In genomic region chr19:3572855-3573161, GRCh38 we compare ENCODE assay signal across 8 cellular contexts. TPM values are rescaled to one million over a fixed set of nuclear protein-coding genes. Genes with fewer than 3 reads are reported as not detected.
A peak's percentile ranks its signal among the peaks of the same experiment; 100 is the strongest.
DNase-seq lines count a peak whose midpoint lies in the region; ATAC-seq and TF ChIP-seq lines count a peak whose summit lies in the region.

TSS of gene HMG20B (plus strand) at chr19:3572944. CDS start at chr19:3573310, 366 bp downstream.

- H3K4me1 ChIP-seq in liver (ENCODE audit: control insufficient read depth in 4 of 4, insufficient read depth in 4 of 4, low read length in 3 of 4) (peaks cover 3 to 13% (median 9%) of the 10 kb centered on the region in 4 donors), thoracic aorta (ENCODE audit: control insufficient read depth in 1 of 2, low read depth in 2 of 2) (peaks cover 17 to 24% of the 10 kb centered on the region in 2 donors)

- H3K27me3 Mint-ChIP-seq in activated T-cell treated with anti-CD3 and anti-CD28 coated beads, Interleukin-2, amount 50 U/mL, for 24 hours: no peaks in the 10 kb centered on the region
- H3K27me3 Mint-ChIP-seq in MCF 10A (ENCODE audit: insufficient read depth, unreplicated experiment): no peaks in the 10 kb centered on the region

- POLR2A ChIA-PET in MCF 10A (lab: Yijun Ruan, JAX): interaction anchor here (1.5 to 1.9 kb wide), 3 partner anchors 16 to 190 kb away, joined by 3 to 18 read pairs (median 12); partner anchors contain the start of genes MFSD12 and MRPL54

- CTCF ChIA-PET in MCF 10A (lab: Yijun Ruan, JAX): no interaction called here

- intact Hi-C loops in MCF 10A (cut with micrococcal nuclease): loop anchor here (1.0 kb wide), 1 partner anchor 16 kb away; the partner anchor contains the start of gene MFSD12

- H3K4me1 Mint-ChIP-seq in activated T-cell treated with anti-CD3 and anti-CD28 coated beads, Interleukin-2, amount 50 U/mL, for 24 hours (ENCODE audit: low read depth): peaks cover 12% of the 10 kb centered on the region
- H3K4me1 Mint-ChIP-seq in MCF 10A (ENCODE audit: insufficient read depth, unreplicated experiment): peaks cover 4% of the 10 kb centered on the region

- ATAC-seq in thoracic aorta (ENCODE audit: insufficient number of reproducible peaks, low FRiP score, low read depth): no peak
- no peak for ATAC-seq in GM21576 (IDR thresholded peaks at IDR 0.05; ENCODE audit: unreplicated experiment)

- H3K36me3 ChIP-seq in liver (ENCODE audit: control insufficient read depth in 4 of 4, insufficient read depth in 3 of 4, low read depth in 1 of 4, low read length in 3 of 4) (peaks cover 0 to 2% (median 0%) of the 10 kb centered on the region in 4 donors), thoracic aorta (no peaks in the 10 kb centered on the region)

- TF ChIP-seq CTCF in MCF 10A (IDR thresholded peaks at IDR 0.05; ENCODE audit: unreplicated experiment): no peak
- TF ChIP-seq CTCF in liver (IDR thresholded peaks at IDR 0.05; ENCODE audit: low read depth, low read length, missing input control): no peak
- no peak for TF ChIP-seq CTCF in thoracic aorta (IDR thresholded peaks at IDR 0.05)
- no peak for TF ChIP-seq CTCF in GM13977 (IDR thresholded peaks at IDR 0.05; ENCODE audit: extremely low read depth, insufficient read depth, missing control alignments)

- H3K27ac ChIP-seq in liver (ENCODE audit: low read depth in 1 of 2, low read length in 2 of 2) (peak within 1 kb of the TSS; percentile 28 to 35), thoracic aorta (peak within 1 kb of the TSS in 1 of 2 donors; percentile 54)

- H3K9me3 ChIP-seq in liver (ENCODE audit: control insufficient read depth in 4 of 4, low read length in 3 of 4) (no peaks in the 10 kb centered on the region), thoracic aorta (no peaks in the 10 kb centered on the region)

- H3K27me3 ChIP-seq in liver (ENCODE audit: control insufficient read depth in 4 of 4, insufficient read depth in 4 of 4, low read length in 3 of 4) (no peaks in the 10 kb centered on the region), thoracic aorta (replicated peaks; ENCODE audit: insufficient read depth) (no peaks in the 10 kb centered on the region)

- peak within 1 kb of the TSS; percentile 79 for H3K27ac Mint-ChIP-seq in activated T-cell treated with anti-CD3 and anti-CD28 coated beads, Interleukin-2, amount 50 U/mL, for 24 hours
- peak within 1 kb of the TSS; percentile 51 for H3K27ac Mint-ChIP-seq in MCF 10A (ENCODE audit: low read depth, unreplicated experiment)

- in situ Hi-C loops in GM13977 (cut with MboI; ENCODE audit: low pct_unique_long_range_greater_than_20kb, low sequenced_read_pairs, unreplicated experiment): no loop called here

- H3K9me3 Mint-ChIP-seq in activated T-cell treated with anti-CD3 and anti-CD28 coated beads, Interleukin-2, amount 50 U/mL, for 24 hours: no peaks in the 10 kb centered on the region
- no peaks in the 10 kb centered on the region for H3K9me3 Mint-ChIP-seq in MCF 10A (ENCODE audit: unreplicated experiment)

- BruUV-seq in MCF 10A (replicated peaks; lab: Mats Ljungman, UMichigan): no TSS peak

- H3K9ac ChIP-seq in liver (ENCODE audit: low read depth in 1 of 2, low read length in 2 of 2): peak within 1 kb of the TSS; percentile 2 to 71

- peak within 1 kb of the TSS; percentile 81 for H3K4me3 Mint-ChIP-seq in activated T-cell treated with anti-CD3 and anti-CD28 coated beads, Interleukin-2, amount 50 U/mL, for 24 hours
- H3K4me3 Mint-ChIP-seq in MCF 10A (ENCODE audit: unreplicated experiment): peak within 1 kb of the TSS; percentile 79

- WGBS in liver: under 1% methylated on average over 30 of the region's 30 CpGs

- H3K4me3 ChIP-seq in liver (ENCODE audit: low read depth in 1 of 3, low read length in 3 of 3) (peak within 1 kb of the TSS; percentile 66 to 94 (median 80)), thoracic aorta (peak within 1 kb of the TSS; percentile 91)

- H3K36me3 Mint-ChIP-seq in activated T-cell treated with anti-CD3 and anti-CD28 coated beads, Interleukin-2, amount 50 U/mL, for 24 hours (ENCODE audit: low read depth): peaks cover 26% of the 10 kb centered on the region
- peaks cover 31% of the 10 kb centered on the region for H3K36me3 Mint-ChIP-seq in MCF 10A (ENCODE audit: insufficient read depth, unreplicated experiment)

- TF ChIP-seq RAD21 in liver (IDR thresholded peaks at IDR 0.05): no peak

- no peak for DNase-seq in activated T-cell treated with anti-CD3 and anti-CD28 coated beads, Interleukin-2, amount 50 U/mL, for 24 hours
- no peak for DNase-seq in activated T-cell treated with anti-CD3 and anti-CD28 coated beads, Interleukin-2, amount 50 U/mL, for 1 hour
- no peak for DNase-seq in MCF 10A (ENCODE audit: unreplicated experiment)
- no peak for DNase-seq in thoracic aorta (ENCODE audit: low spot score)
- no peak for DNase-seq in GM13977 (ENCODE audit: low spot score)
- DNase-seq in COLO668 (lab: John Stamatoyannopoulos, UW; ENCODE audit: unreplicated experiment): no peak

TF ChIP-seq in liver, 16 proteins besides CTCF, POLR2A, EP300 and RAD21:
- TF ChIP-seq FOXA2 (IDR thresholded peaks at IDR 0.05) (no peak), FOXA1 (IDR thresholded peaks at IDR 0.05) (no peak), GABPA (IDR thresholded peaks at IDR 0.05 in 1 of 2, conservative IDR thresholded peaks at IDR 0.05 in 1 of 2) (no peak), YY1 (IDR thresholded peaks at IDR 0.05) (no peak), JUND (IDR thresholded peaks at IDR 0.05) (no peak), NR2F2 (IDR thresholded peaks at IDR 0.05) (no peak), RXRA (IDR thresholded peaks at IDR 0.05) (no peak), HNF4G (IDR thresholded peaks at IDR 0.05) (no peak), SP1 (IDR thresholded peaks at IDR 0.05) (no peak), TAF1 (conservative IDR thresholded peaks at IDR 0.05) (no peak), HNF4A (conservative IDR thresholded peaks at IDR 0.05) (no peak), MAX (IDR thresholded peaks at IDR 0.05) (no peak), EGR1 (IDR thresholded peaks at IDR 0.05; ENCODE audit: low read depth in 2 of 2) (no peak), ZBTB33 (IDR thresholded peaks at IDR 0.05) (no peak)
- TF ChIP-seq, protein P1, sequence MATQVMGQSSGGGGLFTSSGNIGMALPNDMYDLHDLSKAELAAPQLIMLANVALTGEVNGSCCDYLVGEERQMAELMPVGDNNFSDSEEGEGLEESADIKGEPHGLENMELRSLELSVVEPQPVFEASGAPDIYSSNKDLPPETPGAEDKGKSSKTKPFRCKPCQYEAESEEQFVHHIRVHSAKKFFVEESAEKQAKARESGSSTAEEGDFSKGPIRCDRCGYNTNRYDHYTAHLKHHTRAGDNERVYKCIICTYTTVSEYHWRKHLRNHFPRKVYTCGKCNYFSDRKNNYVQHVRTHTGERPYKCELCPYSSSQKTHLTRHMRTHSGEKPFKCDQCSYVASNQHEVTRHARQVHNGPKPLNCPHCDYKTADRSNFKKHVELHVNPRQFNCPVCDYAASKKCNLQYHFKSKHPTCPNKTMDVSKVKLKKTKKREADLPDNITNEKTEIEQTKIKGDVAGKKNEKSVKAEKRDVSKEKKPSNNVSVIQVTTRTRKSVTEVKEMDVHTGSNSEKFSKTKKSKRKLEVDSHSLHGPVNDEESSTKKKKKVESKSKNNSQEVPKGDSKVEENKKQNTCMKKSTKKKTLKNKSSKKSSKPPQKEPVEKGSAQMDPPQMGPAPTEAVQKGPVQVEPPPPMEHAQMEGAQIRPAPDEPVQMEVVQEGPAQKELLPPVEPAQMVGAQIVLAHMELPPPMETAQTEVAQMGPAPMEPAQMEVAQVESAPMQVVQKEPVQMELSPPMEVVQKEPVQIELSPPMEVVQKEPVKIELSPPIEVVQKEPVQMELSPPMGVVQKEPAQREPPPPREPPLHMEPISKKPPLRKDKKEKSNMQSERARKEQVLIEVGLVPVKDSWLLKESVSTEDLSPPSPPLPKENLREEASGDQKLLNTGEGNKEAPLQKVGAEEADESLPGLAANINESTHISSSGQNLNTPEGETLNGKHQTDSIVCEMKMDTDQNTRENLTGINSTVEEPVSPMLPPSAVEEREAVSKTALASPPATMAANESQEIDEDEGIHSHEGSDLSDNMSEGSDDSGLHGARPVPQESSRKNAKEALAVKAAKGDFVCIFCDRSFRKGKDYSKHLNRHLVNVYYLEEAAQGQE (IDR thresholded peaks at IDR 0.05): no peak
- TF ChIP-seq, protein P2, sequence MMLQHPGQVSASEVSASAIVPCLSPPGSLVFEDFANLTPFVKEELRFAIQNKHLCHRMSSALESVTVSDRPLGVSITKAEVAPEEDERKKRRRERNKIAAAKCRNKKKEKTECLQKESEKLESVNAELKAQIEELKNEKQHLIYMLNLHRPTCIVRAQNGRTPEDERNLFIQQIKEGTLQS (IDR thresholded peaks at IDR 0.05): no peak

RNA-seq across cellular contexts. Expression of gene HMG20B, which starts in this region (rescaled TPM):
- total RNA-seq in MCF 10A (2022) (54.7 and 64.7 TPM in 2 replicates), liver (10 to 100 TPM; 28.6 to 35.1 TPM), thoracic aorta (100 to 1,000 TPM in 1 of 2 donors, 10 to 100 TPM in 1; 90.8 to 120 TPM)
- polyA plus RNA-seq in liver: 10 to 100 TPM; 29.3 to 31.7 TPM
